In the genomic region with DNA sequence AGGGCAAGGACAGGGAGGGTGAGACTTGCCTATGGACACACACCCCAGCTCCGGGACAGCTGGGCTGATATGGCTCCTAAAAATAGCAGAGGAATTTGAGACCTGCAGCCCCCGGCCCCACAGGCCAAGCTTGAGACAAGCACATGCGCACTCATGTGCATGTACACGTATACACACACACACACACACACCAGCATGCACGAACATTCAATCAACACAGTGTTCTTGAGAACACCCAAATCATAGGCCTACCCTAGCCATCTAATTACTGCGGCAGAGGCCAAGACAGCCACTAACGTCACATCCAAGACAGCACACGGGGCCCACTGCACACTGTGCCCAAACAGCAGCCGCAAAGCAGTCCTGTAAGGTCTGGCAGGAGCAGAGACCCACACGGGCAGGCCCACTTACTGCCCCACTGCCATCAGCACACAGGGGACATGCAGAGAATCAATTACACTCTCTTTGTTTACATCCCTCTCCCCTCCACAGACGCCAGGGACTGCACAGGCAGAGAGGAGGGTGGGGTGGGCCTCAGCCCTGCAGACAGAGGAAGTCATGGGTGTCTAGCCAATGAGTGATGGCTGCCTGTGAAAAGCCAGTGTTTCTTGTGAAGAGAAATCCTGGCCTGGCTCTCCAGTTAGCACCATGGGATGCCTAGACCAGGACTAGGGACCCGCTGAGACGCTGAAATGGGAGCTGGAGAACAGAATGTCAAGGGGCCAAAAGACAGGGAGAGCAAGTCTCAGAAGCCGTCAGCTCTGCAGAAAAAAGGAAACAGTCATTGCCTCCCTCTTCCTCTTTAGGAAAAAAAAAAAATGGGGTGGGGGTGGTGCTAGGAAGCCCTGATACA, we compare ENCODE assay signal across 8 cellular contexts. TPM values are rescaled to one million over a fixed set of nuclear protein-coding genes. Genes with fewer than 3 reads are reported as not detected.
A peak's percentile ranks its signal among the peaks of the same experiment; 100 is the strongest.
DNase-seq lines count a peak whose midpoint lies in the region; TF ChIP-seq lines count a peak whose summit lies in the region.

No MANE protein-coding gene starts in this region.

- DNase-seq in NCI-H1436 (lab: John Stamatoyannopoulos, UW): peak; percentile 33
- no peak for DNase-seq in NCI-H1436 treated with DMSO at 0.1 percent for 48 hours (lab: John Stamatoyannopoulos, UW)
- peak; percentile 69 for DNase-seq in OCI-LY7 (ENCODE audit: low spot score)
- DNase-seq in activated naive CD8-positive, alpha-beta T cell treated with anti-CD3 and anti-CD28 coated beads for 36 hours: peak; percentile 45
- DNase-seq in left kidney (ENCODE audit: low read depth, low spot score): peak; percentile 86
- DNase-seq in midbrain (lab: John Stamatoyannopoulos, UW): no peak
- DNase-seq in OCI-M2 (lab: John Stamatoyannopoulos, UW; ENCODE audit: unreplicated experiment): no peak

- H3K36me3 ChIP-seq in OCI-LY7 (ENCODE audit: insufficient read depth, low read length): peaks cover 16% of the 10 kb centered on the region

- H3K9me3 ChIP-seq in OCI-LY7 (ENCODE audit: low read length): no peaks in the 10 kb centered on the region

- H3K27ac ChIP-seq in OCI-LY7 (ENCODE audit: low read depth, low read length, poor library complexity, severe bottlenecking): peak overlapping the region; percentile 87

- POLR2A ChIA-PET in OCI-LY7 (lab: Charles Lee): interaction anchor here (0.6 to 1.7 kb wide), 9 partner anchors 8 to 474 kb away, joined by 3 to 8 read pairs (median 4); a partner anchor contains a TSS

- no peaks in the 10 kb centered on the region for H3K9me2 ChIP-seq in OCI-LY7 (ENCODE audit: insufficient read depth, low read length)

- H3K4me3 Mint-ChIP-seq in activated naive CD8-positive, alpha-beta T cell treated with anti-CD3 and anti-CD28 coated beads for 36 hours: peak overlapping the region; percentile 83
- H3K4me3 Mint-ChIP-seq in stimulated activated naive CD8-positive, alpha-beta T cell treated with anti-CD3 and anti-CD28 coated beads, Interleukin-15, Interleukin-2, amounts not matched to agents 100 ng/mL and 50 ng/mL, for 24 hours: peak overlapping the region; percentile 94

- no peaks in the 10 kb centered on the region for H3K9me3 Mint-ChIP-seq in activated naive CD8-positive, alpha-beta T cell treated with anti-CD3 and anti-CD28 coated beads for 36 hours
- H3K9me3 Mint-ChIP-seq in stimulated activated naive CD8-positive, alpha-beta T cell treated with anti-CD3 and anti-CD28 coated beads, Interleukin-15, Interleukin-2, amounts not matched to agents 100 ng/mL and 50 ng/mL, for 24 hours: no peaks in the 10 kb centered on the region

- H3K4me1 Mint-ChIP-seq in activated naive CD8-positive, alpha-beta T cell treated with anti-CD3 and anti-CD28 coated beads for 36 hours: peaks cover 55% of the 10 kb centered on the region
- H3K4me1 Mint-ChIP-seq in stimulated activated naive CD8-positive, alpha-beta T cell treated with anti-CD3 and anti-CD28 coated beads, Interleukin-15, Interleukin-2, amounts not matched to agents 100 ng/mL and 50 ng/mL, for 24 hours (ENCODE audit: low read depth): peaks cover 82% of the 10 kb centered on the region

- H2AFZ ChIP-seq in OCI-LY7 (ENCODE audit: low read length): peak overlapping the region; percentile 48; the same call in 1 of the 2 replicates

- intact Hi-C loops in OCI-LY7 (cut with micrococcal nuclease; ENCODE audit: unreplicated experiment): loop anchor here (10.0 kb wide), 2 partner anchors 224 to 424 kb away; a partner anchor contains a TSS

- peaks cover 35% of the 10 kb centered on the region for H3K79me2 ChIP-seq in OCI-LY7 (ENCODE audit: insufficient read depth, low read depth, low read length)

- peak overlapping the region; percentile 99 for H3K4me2 ChIP-seq in OCI-LY7 (ENCODE audit: low read length)

- no peak for TF ChIP-seq CTCF in OCI-LY7 (conservative IDR thresholded peaks at IDR 0.05; ENCODE audit: low read length)

- H3K36me3 Mint-ChIP-seq in activated naive CD8-positive, alpha-beta T cell treated with anti-CD3 and anti-CD28 coated beads for 36 hours: no peaks in the 10 kb centered on the region
- no peaks in the 10 kb centered on the region for H3K36me3 Mint-ChIP-seq in stimulated activated naive CD8-positive, alpha-beta T cell treated with anti-CD3 and anti-CD28 coated beads, Interleukin-15, Interleukin-2, amounts not matched to agents 100 ng/mL and 50 ng/mL, for 24 hours (ENCODE audit: low read depth)

- H3K4me1 ChIP-seq in OCI-LY7 (ENCODE audit: insufficient read depth, low read length, poor library complexity, severe bottlenecking): peaks cover 60% of the 10 kb centered on the region

- no TSS peak for BruUV-seq in OCI-LY7 (replicated peaks; lab: Mats Ljungman, UMichigan)

- H4K20me1 ChIP-seq in OCI-LY7 (ENCODE audit: insufficient read depth, low read length): no peaks in the 10 kb centered on the region

- CTCF ChIA-PET in OCI-LY7 (lab: Charles Lee; ENCODE audit: unreplicated experiment): interaction anchor here (1.1 to 1.2 kb wide), 3 partner anchors 8 to 35 kb away, joined by 4 to 11 read pairs (median 6); no protein-coding TSS in a partner anchor

- H3K27me3 Mint-ChIP-seq in activated naive CD8-positive, alpha-beta T cell treated with anti-CD3 and anti-CD28 coated beads for 36 hours: no peaks in the 10 kb centered on the region
- no peaks in the 10 kb centered on the region for H3K27me3 Mint-ChIP-seq in stimulated activated naive CD8-positive, alpha-beta T cell treated with anti-CD3 and anti-CD28 coated beads, Interleukin-15, Interleukin-2, amounts not matched to agents 100 ng/mL and 50 ng/mL, for 24 hours

- H3K27ac Mint-ChIP-seq in activated naive CD8-positive, alpha-beta T cell treated with anti-CD3 and anti-CD28 coated beads for 36 hours: peak overlapping the region; percentile 94
- H3K27ac Mint-ChIP-seq in stimulated activated naive CD8-positive, alpha-beta T cell treated with anti-CD3 and anti-CD28 coated beads, Interleukin-15, Interleukin-2, amounts not matched to agents 100 ng/mL and 50 ng/mL, for 24 hours: peak overlapping the region; percentile 94

- peak overlapping the region; percentile 78 for H3K4me3 ChIP-seq in OCI-LY7 (ENCODE audit: low read depth, low read length, poor library complexity, severe bottlenecking)

RNA-seq across cellular contexts. Expression of a gene that starts 39.3 kb away (rescaled TPM):
- 124 and 131 TPM in 2 replicates for total RNA-seq in OCI-LY7 (2014; rRNA removed; shearing (Covaris generic))
- 128 and 143 TPM in 2 replicates for total RNA-seq in OCI-LY7 (2022)
- total RNA-seq in activated naive CD8-positive, alpha-beta T cell treated with anti-CD3 and anti-CD28 coated beads for 36 hours: 10 to 100 TPM; 23.6 to 24.2 TPM

Comparison
In these comparisons a context has a peak if more than half of its experiments do, and no peak if none do; other contexts are left out.
1. DNase-seq: peak in NCI-H1436 (single experiment), OCI-LY7 (single experiment), activated naive CD8-positive, alpha-beta T cell treated with anti-CD3 and anti-CD28 coated beads for 36 hours (single experiment) and left kidney (single experiment); none in NCI-H1436 treated with DMSO at 0.1 percent for 48 hours (single experiment), midbrain (single experiment) and OCI-M2 (single experiment).
2. RNA of a gene that starts 39.3 kb away (total RNA-seq): 124 to 143 TPM in OCI-LY7; 23.6 to 24.2 TPM in activated naive CD8-positive, alpha-beta T cell treated with anti-CD3 and anti-CD28 coated beads for 36 hours; every median in the first group is over 4 times any median in the second.